In the genomic region with DNA sequence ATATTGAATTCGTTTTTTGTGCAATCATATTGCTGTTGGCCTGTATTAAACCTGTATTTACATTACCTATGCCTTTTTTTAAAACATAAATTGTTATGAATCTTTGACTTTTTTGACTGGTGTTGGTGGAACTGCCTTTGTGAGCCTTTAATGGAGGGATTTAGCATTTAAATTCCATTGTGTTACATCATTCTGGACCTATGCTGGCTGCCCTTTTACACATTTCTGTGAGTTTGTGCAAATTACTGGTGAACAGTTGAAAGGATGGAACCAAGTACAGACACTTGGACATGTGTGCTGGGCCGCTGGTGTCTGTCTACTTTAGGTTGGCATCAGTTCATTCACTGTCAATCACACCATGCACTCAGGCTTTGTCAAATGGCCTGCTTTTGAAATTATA, we compare ENCODE assay signal across 8 cellular contexts. TPM values are rescaled to one million over a fixed set of nuclear protein-coding genes. Genes with fewer than 3 reads are reported as not detected.
DNase-seq lines count a peak whose midpoint lies in the region; ATAC-seq and TF ChIP-seq lines count a peak whose summit lies in the region.

No MANE protein-coding gene starts in this region.

- peaks cover 42% of the 10 kb centered on the region for H3K4me1 Mint-ChIP-seq in activated naive CD4-positive, alpha-beta T cell treated with anti-CD3 and anti-CD28 coated beads, Interleukin-2, amount 50 U/mL, for 24 hours
- peaks cover 68% of the 10 kb centered on the region for H3K4me1 Mint-ChIP-seq in mesothelial cell of epicardium

- ATAC-seq in upper lobe of right lung: no peak

- H3K9me3 ChIP-seq in upper lobe of right lung: no peaks in the 10 kb centered on the region

- TF ChIP-seq CTCF in cardiac fibroblast (IDR thresholded peaks at IDR 0.05; ENCODE audit: low read depth, low read length) (no peak), mesothelial cell of epicardium (IDR thresholded peaks at IDR 0.05; ENCODE audit: unreplicated experiment) (no peak), upper lobe of right lung (IDR thresholded peaks at IDR 0.05) (no peak)

- H3K27me3 Mint-ChIP-seq in activated naive CD4-positive, alpha-beta T cell treated with anti-CD3 and anti-CD28 coated beads, Interleukin-2, amount 50 U/mL, for 24 hours: no peaks in the 10 kb centered on the region
- H3K27me3 Mint-ChIP-seq in mesothelial cell of epicardium (ENCODE audit: low read depth): no peaks in the 10 kb centered on the region

- H3K36me3 Mint-ChIP-seq in activated naive CD4-positive, alpha-beta T cell treated with anti-CD3 and anti-CD28 coated beads, Interleukin-2, amount 50 U/mL, for 24 hours: peaks cover 1% of the 10 kb centered on the region
- no peaks in the 10 kb centered on the region for H3K36me3 Mint-ChIP-seq in mesothelial cell of epicardium

- H3K4me3 Mint-ChIP-seq in activated naive CD4-positive, alpha-beta T cell treated with anti-CD3 and anti-CD28 coated beads, Interleukin-2, amount 50 U/mL, for 24 hours: peak overlapping the region; percentile 97
- H3K4me3 Mint-ChIP-seq in mesothelial cell of epicardium: peak overlapping the region; percentile 65

- H3K27ac ChIP-seq in upper lobe of right lung: peak overlapping the region; percentile 65

- H3K36me3 ChIP-seq in upper lobe of right lung: no peaks in the 10 kb centered on the region

- no peak overlapping the region for H3K27ac Mint-ChIP-seq in activated naive CD4-positive, alpha-beta T cell treated with anti-CD3 and anti-CD28 coated beads, Interleukin-2, amount 50 U/mL, for 24 hours
- peak overlapping the region; percentile 80 for H3K27ac Mint-ChIP-seq in mesothelial cell of epicardium

- intact Hi-C loops in upper lobe of right lung (cut with DNase I): no loop called here

- H3K4me3 ChIP-seq in cardiac fibroblast (replicated peaks in 1 of 2; ENCODE audit: low read depth in 2 of 2, low read length in 2 of 2) (peak overlapping the region; percentile 65 to 77), upper lobe of right lung (peak overlapping the region; percentile 96)

- H3K27me3 ChIP-seq in upper lobe of right lung: no peaks in the 10 kb centered on the region

- DNase-seq in activated naive CD4-positive, alpha-beta T cell treated with Interleukin-2 at 50 U/mL for 16 hours: no peak
- peak in 1 of 2 donors; percentile 50 for DNase-seq in cardiac fibroblast (ENCODE audit: low read depth in 2 of 2)
- DNase-seq in mesothelial cell of epicardium (ENCODE audit: low spot score in 2 of 2, unreplicated experiment in 2 of 2): no peak
- DNase-seq in upper lobe of right lung: no peak
- no peak for DNase-seq in NOMO-1 treated with dmso at 0.1 percent for 144 hours (lab: John Stamatoyannopoulos, UW; ENCODE audit: unreplicated experiment)
- DNase-seq in central memory CD4-positive, alpha-beta T cell: no peak
- no peak for DNase-seq in KG1 (lab: John Stamatoyannopoulos, UW)

- H3K4me1 ChIP-seq in upper lobe of right lung: peaks cover 53% of the 10 kb centered on the region

- no peaks in the 10 kb centered on the region for H3K9me3 Mint-ChIP-seq in activated naive CD4-positive, alpha-beta T cell treated with anti-CD3 and anti-CD28 coated beads, Interleukin-2, amount 50 U/mL, for 24 hours
- H3K9me3 Mint-ChIP-seq in mesothelial cell of epicardium: no peaks in the 10 kb centered on the region

RNA-seq across cellular contexts. Expression of gene SNX18, which starts 3.4 kb away (rescaled TPM):
- total RNA-seq in mesothelial cell of epicardium: 17.2 to 18.6 TPM (median 18.1 TPM) in 3 replicates
- total RNA-seq in upper lobe of right lung: 35.4 TPM
